ENCODE assay signal across 2 cellular contexts in the genomic region with DNA sequence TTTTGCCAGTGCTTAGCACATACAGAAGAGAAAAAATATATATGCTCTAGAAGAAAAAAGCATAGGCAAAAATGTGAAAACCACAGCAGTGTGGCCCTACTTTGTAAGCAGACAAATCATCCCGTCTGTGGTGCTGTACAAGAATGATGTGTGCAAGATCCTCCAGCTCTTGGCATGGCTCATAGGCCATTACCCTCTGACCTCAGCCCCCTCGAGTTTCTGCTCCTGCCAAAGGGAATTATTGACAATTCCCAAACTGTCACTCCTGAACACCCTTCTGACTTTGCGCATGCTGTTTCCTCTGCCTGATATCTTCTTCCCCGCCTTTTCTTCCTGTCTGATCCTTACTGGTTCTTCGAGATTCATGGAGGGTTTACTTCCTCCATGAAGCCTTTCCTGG.
TF ChIP-seq lines count a peak whose summit lies in the region.

No MANE protein-coding gene starts in this region.

TF ChIP-seq in liver, 16 proteins besides CTCF, POLR2A, EP300 and RAD21:
- TF ChIP-seq, protein P1, sequence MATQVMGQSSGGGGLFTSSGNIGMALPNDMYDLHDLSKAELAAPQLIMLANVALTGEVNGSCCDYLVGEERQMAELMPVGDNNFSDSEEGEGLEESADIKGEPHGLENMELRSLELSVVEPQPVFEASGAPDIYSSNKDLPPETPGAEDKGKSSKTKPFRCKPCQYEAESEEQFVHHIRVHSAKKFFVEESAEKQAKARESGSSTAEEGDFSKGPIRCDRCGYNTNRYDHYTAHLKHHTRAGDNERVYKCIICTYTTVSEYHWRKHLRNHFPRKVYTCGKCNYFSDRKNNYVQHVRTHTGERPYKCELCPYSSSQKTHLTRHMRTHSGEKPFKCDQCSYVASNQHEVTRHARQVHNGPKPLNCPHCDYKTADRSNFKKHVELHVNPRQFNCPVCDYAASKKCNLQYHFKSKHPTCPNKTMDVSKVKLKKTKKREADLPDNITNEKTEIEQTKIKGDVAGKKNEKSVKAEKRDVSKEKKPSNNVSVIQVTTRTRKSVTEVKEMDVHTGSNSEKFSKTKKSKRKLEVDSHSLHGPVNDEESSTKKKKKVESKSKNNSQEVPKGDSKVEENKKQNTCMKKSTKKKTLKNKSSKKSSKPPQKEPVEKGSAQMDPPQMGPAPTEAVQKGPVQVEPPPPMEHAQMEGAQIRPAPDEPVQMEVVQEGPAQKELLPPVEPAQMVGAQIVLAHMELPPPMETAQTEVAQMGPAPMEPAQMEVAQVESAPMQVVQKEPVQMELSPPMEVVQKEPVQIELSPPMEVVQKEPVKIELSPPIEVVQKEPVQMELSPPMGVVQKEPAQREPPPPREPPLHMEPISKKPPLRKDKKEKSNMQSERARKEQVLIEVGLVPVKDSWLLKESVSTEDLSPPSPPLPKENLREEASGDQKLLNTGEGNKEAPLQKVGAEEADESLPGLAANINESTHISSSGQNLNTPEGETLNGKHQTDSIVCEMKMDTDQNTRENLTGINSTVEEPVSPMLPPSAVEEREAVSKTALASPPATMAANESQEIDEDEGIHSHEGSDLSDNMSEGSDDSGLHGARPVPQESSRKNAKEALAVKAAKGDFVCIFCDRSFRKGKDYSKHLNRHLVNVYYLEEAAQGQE (IDR thresholded peaks at IDR 0.05), result no peak
- TF ChIP-seq JUND (IDR thresholded peaks at IDR 0.05) (no peak), YY1 (IDR thresholded peaks at IDR 0.05) (no peak), GABPA (IDR thresholded peaks at IDR 0.05 in 1 of 2, conservative IDR thresholded peaks at IDR 0.05 in 1 of 2) (no peak), NR2F2 (IDR thresholded peaks at IDR 0.05) (peak; percentile 86), RXRA (IDR thresholded peaks at IDR 0.05) (peak; percentile 85 to 91), HNF4A (conservative IDR thresholded peaks at IDR 0.05) (peak; percentile 36 to 39), SP1 (IDR thresholded peaks at IDR 0.05) (peak; percentile 8), EGR1 (IDR thresholded peaks at IDR 0.05; ENCODE audit: low read depth in 2 of 2) (no peak), FOXA2 (IDR thresholded peaks at IDR 0.05) (no peak), TAF1 (conservative IDR thresholded peaks at IDR 0.05) (no peak), FOXA1 (IDR thresholded peaks at IDR 0.05) (no peak), HNF4G (IDR thresholded peaks at IDR 0.05) (no peak)
- TF ChIP-seq, protein P2, sequence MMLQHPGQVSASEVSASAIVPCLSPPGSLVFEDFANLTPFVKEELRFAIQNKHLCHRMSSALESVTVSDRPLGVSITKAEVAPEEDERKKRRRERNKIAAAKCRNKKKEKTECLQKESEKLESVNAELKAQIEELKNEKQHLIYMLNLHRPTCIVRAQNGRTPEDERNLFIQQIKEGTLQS (IDR thresholded peaks at IDR 0.05), result no peak
- TF ChIP-seq, protein P3, sequence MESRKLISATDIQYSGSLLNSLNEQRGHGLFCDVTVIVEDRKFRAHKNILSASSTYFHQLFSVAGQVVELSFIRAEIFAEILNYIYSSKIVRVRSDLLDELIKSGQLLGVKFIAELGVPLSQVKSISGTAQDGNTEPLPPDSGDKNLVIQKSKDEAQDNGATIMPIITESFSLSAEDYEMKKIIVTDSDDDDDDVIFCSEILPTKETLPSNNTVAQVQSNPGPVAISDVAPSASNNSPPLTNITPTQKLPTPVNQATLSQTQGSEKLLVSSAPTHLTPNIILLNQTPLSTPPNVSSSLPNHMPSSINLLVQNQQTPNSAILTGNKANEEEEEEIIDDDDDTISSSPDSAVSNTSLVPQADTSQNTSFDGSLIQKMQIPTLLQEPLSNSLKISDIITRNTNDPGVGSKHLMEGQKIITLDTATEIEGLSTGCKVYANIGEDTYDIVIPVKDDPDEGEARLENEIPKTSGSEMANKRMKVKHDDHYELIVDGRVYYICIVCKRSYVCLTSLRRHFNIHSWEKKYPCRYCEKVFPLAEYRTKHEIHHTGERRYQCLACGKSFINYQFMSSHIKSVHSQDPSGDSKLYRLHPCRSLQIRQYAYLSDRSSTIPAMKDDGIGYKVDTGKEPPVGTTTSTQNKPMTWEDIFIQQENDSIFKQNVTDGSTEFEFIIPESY (IDR thresholded peaks at IDR 0.05), result no peak
- TF ChIP-seq, protein P4, sequence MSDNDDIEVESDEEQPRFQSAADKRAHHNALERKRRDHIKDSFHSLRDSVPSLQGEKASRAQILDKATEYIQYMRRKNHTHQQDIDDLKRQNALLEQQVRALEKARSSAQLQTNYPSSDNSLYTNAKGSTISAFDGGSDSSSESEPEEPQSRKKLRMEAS (IDR thresholded peaks at IDR 0.05), result no peak

TF ChIP-seq in HepG2, 621 proteins besides CTCF, POLR2A, EP300 and RAD21 (continued from another document):
- no peak for TF ChIP-seq PRPF4 (IDR thresholded peaks at IDR 0.05; ENCODE audit: low read depth, low read length, poor library complexity, severe bottlenecking)
- TF ChIP-seq, protein P5, sequence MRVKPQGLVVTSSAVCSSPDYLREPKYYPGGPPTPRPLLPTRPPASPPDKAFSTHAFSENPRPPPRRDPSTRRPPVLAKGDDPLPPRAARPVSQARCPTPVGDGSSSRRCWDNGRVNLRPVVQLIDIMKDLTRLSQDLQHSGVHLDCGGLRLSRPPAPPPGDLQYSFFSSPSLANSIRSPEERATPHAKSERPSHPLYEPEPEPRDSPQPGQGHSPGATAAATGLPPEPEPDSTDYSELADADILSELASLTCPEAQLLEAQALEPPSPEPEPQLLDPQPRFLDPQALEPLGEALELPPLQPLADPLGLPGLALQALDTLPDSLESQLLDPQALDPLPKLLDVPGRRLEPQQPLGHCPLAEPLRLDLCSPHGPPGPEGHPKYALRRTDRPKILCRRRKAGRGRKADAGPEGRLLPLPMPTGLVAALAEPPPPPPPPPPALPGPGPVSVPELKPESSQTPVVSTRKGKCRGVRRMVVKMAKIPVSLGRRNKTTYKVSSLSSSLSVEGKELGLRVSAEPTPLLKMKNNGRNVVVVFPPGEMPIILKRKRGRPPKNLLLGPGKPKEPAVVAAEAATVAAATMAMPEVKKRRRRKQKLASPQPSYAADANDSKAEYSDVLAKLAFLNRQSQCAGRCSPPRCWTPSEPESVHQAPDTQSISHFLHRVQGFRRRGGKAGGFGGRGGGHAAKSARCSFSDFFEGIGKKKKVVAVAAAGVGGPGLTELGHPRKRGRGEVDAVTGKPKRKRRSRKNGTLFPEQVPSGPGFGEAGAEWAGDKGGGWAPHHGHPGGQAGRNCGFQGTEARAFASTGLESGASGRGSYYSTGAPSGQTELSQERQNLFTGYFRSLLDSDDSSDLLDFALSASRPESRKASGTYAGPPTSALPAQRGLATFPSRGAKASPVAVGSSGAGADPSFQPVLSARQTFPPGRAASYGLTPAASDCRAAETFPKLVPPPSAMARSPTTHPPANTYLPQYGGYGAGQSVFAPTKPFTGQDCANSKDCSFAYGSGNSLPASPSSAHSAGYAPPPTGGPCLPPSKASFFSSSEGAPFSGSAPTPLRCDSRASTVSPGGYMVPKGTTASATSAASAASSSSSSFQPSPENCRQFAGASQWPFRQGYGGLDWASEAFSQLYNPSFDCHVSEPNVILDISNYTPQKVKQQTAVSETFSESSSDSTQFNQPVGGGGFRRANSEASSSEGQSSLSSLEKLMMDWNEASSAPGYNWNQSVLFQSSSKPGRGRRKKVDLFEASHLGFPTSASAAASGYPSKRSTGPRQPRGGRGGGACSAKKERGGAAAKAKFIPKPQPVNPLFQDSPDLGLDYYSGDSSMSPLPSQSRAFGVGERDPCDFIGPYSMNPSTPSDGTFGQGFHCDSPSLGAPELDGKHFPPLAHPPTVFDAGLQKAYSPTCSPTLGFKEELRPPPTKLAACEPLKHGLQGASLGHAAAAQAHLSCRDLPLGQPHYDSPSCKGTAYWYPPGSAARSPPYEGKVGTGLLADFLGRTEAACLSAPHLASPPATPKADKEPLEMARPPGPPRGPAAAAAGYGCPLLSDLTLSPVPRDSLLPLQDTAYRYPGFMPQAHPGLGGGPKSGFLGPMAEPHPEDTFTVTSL (CRISPR knock-in tag; IDR thresholded peaks at IDR 0.05; ENCODE audit: borderline replicate concordance), result no peak
- TF ChIP-seq NR2F1 (CRISPR knock-in tag; IDR thresholded peaks at IDR 0.05), result no peak
- TF ChIP-seq ZNF460 (CRISPR knock-in tag; IDR thresholded peaks at IDR 0.05; ENCODE audit: borderline replicate concordance), result no peak
- TF ChIP-seq, protein P6, sequence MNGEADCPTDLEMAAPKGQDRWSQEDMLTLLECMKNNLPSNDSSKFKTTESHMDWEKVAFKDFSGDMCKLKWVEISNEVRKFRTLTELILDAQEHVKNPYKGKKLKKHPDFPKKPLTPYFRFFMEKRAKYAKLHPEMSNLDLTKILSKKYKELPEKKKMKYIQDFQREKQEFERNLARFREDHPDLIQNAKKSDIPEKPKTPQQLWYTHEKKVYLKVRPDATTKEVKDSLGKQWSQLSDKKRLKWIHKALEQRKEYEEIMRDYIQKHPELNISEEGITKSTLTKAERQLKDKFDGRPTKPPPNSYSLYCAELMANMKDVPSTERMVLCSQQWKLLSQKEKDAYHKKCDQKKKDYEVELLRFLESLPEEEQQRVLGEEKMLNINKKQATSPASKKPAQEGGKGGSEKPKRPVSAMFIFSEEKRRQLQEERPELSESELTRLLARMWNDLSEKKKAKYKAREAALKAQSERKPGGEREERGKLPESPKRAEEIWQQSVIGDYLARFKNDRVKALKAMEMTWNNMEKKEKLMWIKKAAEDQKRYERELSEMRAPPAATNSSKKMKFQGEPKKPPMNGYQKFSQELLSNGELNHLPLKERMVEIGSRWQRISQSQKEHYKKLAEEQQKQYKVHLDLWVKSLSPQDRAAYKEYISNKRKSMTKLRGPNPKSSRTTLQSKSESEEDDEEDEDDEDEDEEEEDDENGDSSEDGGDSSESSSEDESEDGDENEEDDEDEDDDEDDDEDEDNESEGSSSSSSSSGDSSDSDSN (CRISPR knock-in tag; IDR thresholded peaks at IDR 0.05), result no peak
- no peak for TF ChIP-seq TARDBP (CRISPR knock-in tag; IDR thresholded peaks at IDR 0.05)
- TF ChIP-seq, protein P7, sequence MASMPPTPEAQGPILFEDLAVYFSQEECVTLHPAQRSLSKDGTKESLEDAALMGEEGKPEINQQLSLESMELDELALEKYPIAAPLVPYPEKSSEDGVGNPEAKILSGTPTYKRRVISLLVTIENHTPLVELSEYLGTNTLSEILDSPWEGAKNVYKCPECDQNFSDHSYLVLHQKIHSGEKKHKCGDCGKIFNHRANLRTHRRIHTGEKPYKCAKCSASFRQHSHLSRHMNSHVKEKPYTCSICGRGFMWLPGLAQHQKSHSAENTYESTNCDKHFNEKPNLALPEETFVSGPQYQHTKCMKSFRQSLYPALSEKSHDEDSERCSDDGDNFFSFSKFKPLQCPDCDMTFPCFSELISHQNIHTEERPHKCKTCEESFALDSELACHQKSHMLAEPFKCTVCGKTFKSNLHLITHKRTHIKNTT (CRISPR knock-in tag; IDR thresholded peaks at IDR 0.05), result no peak
- TF ChIP-seq NCOR1 (IDR thresholded peaks at IDR 0.05; ENCODE audit: borderline replicate concordance, low read length), result no peak
- TF ChIP-seq, protein P3 (CRISPR knock-in tag; IDR thresholded peaks at IDR 0.05), result no peak
- TF ChIP-seq ZNF816 (CRISPR knock-in tag; IDR thresholded peaks at IDR 0.05; ENCODE audit: borderline replicate concordance), result no peak
- no peak for TF ChIP-seq ZFX (CRISPR knock-in tag; IDR thresholded peaks at IDR 0.05; ENCODE audit: low read depth)
- TF ChIP-seq ZKSCAN8 (CRISPR knock-in tag; IDR thresholded peaks at IDR 0.05; ENCODE audit: borderline replicate concordance), result no peak
- TF ChIP-seq SIX1 (CRISPR knock-in tag; IDR thresholded peaks at IDR 0.05; ENCODE audit: borderline replicate concordance), result no peak
- no peak for TF ChIP-seq ZZZ3 (CRISPR knock-in tag; IDR thresholded peaks at IDR 0.05; ENCODE audit: borderline replicate concordance)
- no peak for TF ChIP-seq CCDC6 (CRISPR knock-in tag; IDR thresholded peaks at IDR 0.05)
